ENCODE assay signal across 12 cellular contexts in the genomic region with DNA sequence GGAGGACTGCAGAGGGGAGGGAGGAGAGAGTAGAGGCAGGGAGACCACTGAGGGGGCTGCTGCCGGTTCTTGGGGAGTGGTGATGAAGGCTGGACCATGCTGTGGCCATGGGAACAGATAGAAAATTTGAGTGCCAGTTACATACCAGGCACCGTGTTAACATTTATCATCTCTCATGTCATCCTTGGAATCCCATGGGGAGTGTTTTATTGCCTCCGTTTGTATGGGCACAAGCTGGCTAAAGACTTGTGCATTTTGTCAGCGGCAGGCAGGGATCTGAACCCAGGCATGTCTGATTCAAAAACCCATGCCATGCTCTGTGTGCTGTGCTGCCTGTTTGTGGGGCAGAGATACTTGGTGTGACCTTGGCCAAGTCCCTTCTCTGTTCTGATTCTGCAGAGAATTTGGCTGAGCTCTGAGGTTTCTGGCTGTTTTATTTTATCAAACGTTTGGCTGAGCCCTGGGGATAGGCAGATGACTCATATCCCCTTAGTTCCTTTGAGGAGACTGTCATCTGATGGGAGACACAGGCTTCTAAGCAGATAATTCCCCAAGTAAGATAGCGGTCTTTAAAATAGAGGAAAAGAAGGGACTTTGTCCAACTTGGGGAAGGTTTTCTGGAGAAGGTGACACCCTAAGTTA. TPM values are rescaled to one million over a fixed set of nuclear protein-coding genes. Genes with fewer than 3 reads are reported as not detected.
DNase-seq lines count a peak whose midpoint lies in the region; ATAC-seq, FAIRE-seq and TF ChIP-seq lines count a peak whose summit lies in the region.
"Had no signal": no experiment of that assay in that cellular context is flagged by ENCODE, and none has a peak within 500 bp of the region (broad histone marks: within the 10 kb centered on the region; RNA-seq: fewer than 3 reads in every experiment).

No MANE protein-coding gene starts in this region.

- ATAC-seq in GM21576 (IDR thresholded peaks at IDR 0.05; ENCODE audit: unreplicated experiment) (no peak), HG03139 (IDR thresholded peaks at IDR 0.05; ENCODE audit: unreplicated experiment) (no peak), GM18861 (IDR thresholded peaks at IDR 0.05; ENCODE audit: unreplicated experiment) (no peak)

- DNase-seq in COLO829 (ENCODE audit: low spot score) (peak; percentile 92), RCC 7860 (ENCODE audit: low spot score) (peak; percentile 57), dermis blood vessel endothelial cell (peak; percentile 57), neural crest cell (ENCODE audit: low read depth, low spot score) (no peak), NOMO-1 treated with DMSO at 0.1 percent for 48 hours (lab: John Stamatoyannopoulos, UW; ENCODE audit: unreplicated experiment) (no peak)
- DNase-seq: activated CD8-positive, alpha-beta memory T cell treated with anti-CD3 and anti-CD28 coated beads, Interleukin-2, amount 50 U/mL, for 4 hours; central memory CD4-positive, alpha-beta T cell; NCI-H2107 had no signal

- H3K27me3 Mint-ChIP-seq in neural crest cell (ENCODE audit: low read depth): no peaks in the 10 kb centered on the region

- peak; percentile 87 for FAIRE-seq in RCC 7860 (lab: Jason Lieb, UNC)
- FAIRE-seq: D721Med had no signal

- H3K4me3 Mint-ChIP-seq in neural crest cell: no peak overlapping the region

- no peaks in the 10 kb centered on the region for H3K36me3 Mint-ChIP-seq in neural crest cell (ENCODE audit: low read depth)

- peak overlapping the region; percentile 19 for H3K27ac Mint-ChIP-seq in neural crest cell (ENCODE audit: unreplicated experiment)

- no peak for TF ChIP-seq CTCF in neural crest cell (conservative IDR thresholded peaks at IDR 0.05)

- no peaks in the 10 kb centered on the region for H3K9me3 Mint-ChIP-seq in neural crest cell

- peaks cover 50% of the 10 kb centered on the region for H3K4me1 Mint-ChIP-seq in neural crest cell

RNA-seq across cellular contexts. Expression of a gene that starts 22.2 kb away (rescaled TPM):
- 3.3 and 6.0 TPM in 2 replicates for total RNA-seq in dermis blood vessel endothelial cell
- 15.3 and 20.3 TPM in 2 replicates for total RNA-seq in neural crest cell

Comparison
In these comparisons a context has a peak if more than half of its experiments do, and no peak if none do; other contexts are left out.
1. DNase-seq: peak in COLO829 (single experiment), RCC 7860 (single experiment) and dermis blood vessel endothelial cell (single experiment); none in neural crest cell (single experiment) and NOMO-1 treated with DMSO at 0.1 percent for 48 hours (single experiment).